ENCODE assay signal across 10 cellular contexts in genomic region chr6:30829016-30829415, GRCh38. TPM values are rescaled to one million over a fixed set of nuclear protein-coding genes. Genes with fewer than 3 reads are reported as not detected.
DNase-seq lines count a peak whose midpoint lies in the region; ATAC-seq and TF ChIP-seq lines count a peak whose summit lies in the region.
"Had no signal": no experiment of that assay in that cellular context is flagged by ENCODE, and none has a peak within 500 bp of the region (broad histone marks: within the 10 kb centered on the region; RNA-seq: fewer than 3 reads in every experiment).

No MANE protein-coding gene starts in this region.

- no peaks in the 10 kb centered on the region for H3K79me1 ChIP-seq in mesendoderm (ENCODE audit: low read length)

- peak overlapping the region; percentile 52 for H2BK5ac ChIP-seq in mesendoderm (ENCODE audit: low read length)

- H2AK5ac ChIP-seq in mesendoderm (ENCODE audit: low read length), result peak overlapping the region; percentile 91

- ATAC-seq in HG03175 (IDR thresholded peaks at IDR 0.05; ENCODE audit: unreplicated experiment), result no peak

- no peaks in the 10 kb centered on the region for H3K9me3 Mint-ChIP-seq in activated naive CD4-positive, alpha-beta T cell treated with anti-CD3 and anti-CD28 coated beads, Interleukin-2, amount 10 ng/mL, durations not matched to agents 7 days and 5 days
- no peaks in the 10 kb centered on the region for H3K9me3 Mint-ChIP-seq in progenitor cell of endocrine pancreas (ENCODE audit: low read depth)

- peak overlapping the region; percentile 86 for H3K4me3 Mint-ChIP-seq in activated naive CD4-positive, alpha-beta T cell treated with anti-CD3 and anti-CD28 coated beads, Interleukin-2, amount 10 ng/mL, durations not matched to agents 7 days and 5 days
- no peak overlapping the region for H3K4me3 Mint-ChIP-seq in progenitor cell of endocrine pancreas (ENCODE audit: low read depth)

- H3K9ac ChIP-seq in adipocyte (ENCODE audit: low read length) (peak overlapping the region; percentile 53), mesendoderm (ENCODE audit: low read length) (no peak overlapping the region)

- no peak overlapping the region for H3K23ac ChIP-seq in mesendoderm (ENCODE audit: low read length)

- no peaks in the 10 kb centered on the region for H3K27me3 Mint-ChIP-seq in activated naive CD4-positive, alpha-beta T cell treated with anti-CD3 and anti-CD28 coated beads, Interleukin-2, amount 10 ng/mL, durations not matched to agents 7 days and 5 days
- no peaks in the 10 kb centered on the region for H3K27me3 Mint-ChIP-seq in progenitor cell of endocrine pancreas

- H3K36me3 ChIP-seq in adipocyte (ENCODE audit: control insufficient read depth, insufficient read depth, low read length, severe bottlenecking) (no peaks in the 10 kb centered on the region), mesendoderm (ENCODE audit: control insufficient read depth, insufficient read depth, low read length) (no peaks in the 10 kb centered on the region), thymus (ENCODE audit: control insufficient read depth, insufficient read depth) (peaks cover 7% of the 10 kb centered on the region)

- H3K27me3 ChIP-seq in adipocyte (replicated peaks; ENCODE audit: control insufficient read depth, insufficient read depth, low read length) (no peaks in the 10 kb centered on the region), mesendoderm (ENCODE audit: insufficient read depth, low read length, poor library complexity) (no peaks in the 10 kb centered on the region), thymus (ENCODE audit: control insufficient read depth, insufficient read depth) (no peaks in the 10 kb centered on the region)

- peak overlapping the region; percentile 27 for H4K5ac ChIP-seq in mesendoderm (ENCODE audit: low read length)

- no CpG with 5 or more reads among the region's 4 CpGs for WGBS in mesendoderm (ENCODE audit: extremely low coverage, insufficient coverage, low lambda C conversion rate)
- 15% methylated on average over 4 of the region's 4 CpGs for WGBS in thymus

- no peak overlapping the region for H3K4ac ChIP-seq in mesendoderm (ENCODE audit: low read depth, low read length)

- H3K4me1 ChIP-seq in adipocyte (ENCODE audit: control insufficient read depth, insufficient read depth, low read length) (peaks cover 17% of the 10 kb centered on the region), mesendoderm (ENCODE audit: control insufficient read depth, low read depth, low read length) (no peaks in the 10 kb centered on the region), thymus (ENCODE audit: control insufficient read depth, insufficient read depth, low read length) (peaks cover 46% of the 10 kb centered on the region)

- no peaks in the 10 kb centered on the region for H3K79me2 ChIP-seq in mesendoderm (ENCODE audit: control insufficient read depth, insufficient read depth, low read length)

- H3K4me1 Mint-ChIP-seq in activated naive CD4-positive, alpha-beta T cell treated with anti-CD3 and anti-CD28 coated beads, Interleukin-2, amount 10 ng/mL, durations not matched to agents 7 days and 5 days, result peaks cover 67% of the 10 kb centered on the region
- peaks cover 2% of the 10 kb centered on the region for H3K4me1 Mint-ChIP-seq in progenitor cell of endocrine pancreas (ENCODE audit: low read depth)

- no peak overlapping the region for H3K4me2 ChIP-seq in mesendoderm (ENCODE audit: low read length)

- H3K36me3 Mint-ChIP-seq in activated naive CD4-positive, alpha-beta T cell treated with anti-CD3 and anti-CD28 coated beads, Interleukin-2, amount 10 ng/mL, durations not matched to agents 7 days and 5 days, result peaks cover 27% of the 10 kb centered on the region
- no peaks in the 10 kb centered on the region for H3K36me3 Mint-ChIP-seq in progenitor cell of endocrine pancreas (ENCODE audit: insufficient read depth)

- H2BK120ac ChIP-seq in mesendoderm (ENCODE audit: low read depth, low read length), result peak overlapping the region; percentile 33

- H3K9me3 ChIP-seq in adipocyte (ENCODE audit: control insufficient read depth, low read length), result no peaks in the 10 kb centered on the region
- no peaks in the 10 kb centered on the region for H3K9me3 ChIP-seq in thymus (ENCODE audit: control insufficient read depth)
- H3K9me3 ChIP-seq: mucosa of descending colon had no signal

- no peak overlapping the region for H2BK15ac ChIP-seq in mesendoderm (replicated peaks; ENCODE audit: low read depth)

- H3K27ac Mint-ChIP-seq in activated naive CD4-positive, alpha-beta T cell treated with anti-CD3 and anti-CD28 coated beads, Interleukin-2, amount 10 ng/mL, durations not matched to agents 7 days and 5 days, result peak overlapping the region; percentile 75
- H3K27ac Mint-ChIP-seq in progenitor cell of endocrine pancreas, result no peak overlapping the region

- H3K18ac ChIP-seq in mesendoderm (ENCODE audit: low read length), result no peak overlapping the region

- no peak overlapping the region for H4K8ac ChIP-seq in mesendoderm (ENCODE audit: low read depth, low read length)

- CTCF ChIA-PET in activated naive CD4-positive, alpha-beta T cell treated with anti-CD3 and anti-CD28 coated beads, Interleukin-2, amount 10 ng/mL, durations not matched to agents 7 days and 5 days (lab: Charles Lee), result interaction anchor here (0.7 to 11.2 kb wide), 20 partner anchors 9 to 288 kb away, joined by 3 to 174 read pairs (median 7); partner anchors contain the start of genes DDR1, GTF2H4, IER3 and VARS2

- no peak for DNase-seq in activated naive CD4-positive, alpha-beta T cell treated with anti-CD3 and anti-CD28 coated beads, Interleukin-2, amount 10 ng/mL, durations not matched to agents 7 days and 5 days
- DNase-seq in activated naive CD4-positive, alpha-beta T cell treated with Interleukin-2 at 50 U/mL for 16 hours, result no peak
- no peak for DNase-seq in adipocyte (ENCODE audit: low read depth)
- DNase-seq in mesendoderm, result no peak
- DNase-seq in progenitor cell of endocrine pancreas (ENCODE audit: low spot score, unreplicated experiment), result no peak
- no peak for DNase-seq in GDM1 (lab: John Stamatoyannopoulos, UW)

- TF ChIP-seq CTCF in progenitor cell of endocrine pancreas (IDR thresholded peaks at IDR 0.05; ENCODE audit: unreplicated experiment), result no peak

- H3K27ac ChIP-seq in mesendoderm (ENCODE audit: low read depth, low read length), result no peak overlapping the region
- peak overlapping the region; percentile 59 for H3K27ac ChIP-seq in thymus (ENCODE audit: low read depth)

- H3K56ac ChIP-seq in mesendoderm (ENCODE audit: low read length), result peak overlapping the region; percentile 74

- no peak overlapping the region for H3K4me3 ChIP-seq in adipocyte (ENCODE audit: low read length)
- H3K4me3 ChIP-seq in mesendoderm (ENCODE audit: low read length), result no peak overlapping the region
- H3K4me3 ChIP-seq in thymus (ENCODE audit: low read length), result peak overlapping the region; percentile 34
- H3K4me3 ChIP-seq: mucosa of descending colon, SK-N-MC had no signal

RNA-seq across cellular contexts. Expression of gene DDR1, which starts 55.3 kb away (rescaled TPM):
- polyA plus RNA-seq in mesendoderm (2013, experiment 1 of 2), result 59.0 TPM
- polyA plus RNA-seq in mesendoderm (2013, experiment 2 of 2), result 57.2 TPM
- 65.9 TPM for polyA plus RNA-seq in thymus
- total RNA-seq in progenitor cell of endocrine pancreas, result 154 and 163 TPM in 2 replicates
